Comparison of ENCODE assay signal across 27 cellular contexts in the genomic region with DNA sequence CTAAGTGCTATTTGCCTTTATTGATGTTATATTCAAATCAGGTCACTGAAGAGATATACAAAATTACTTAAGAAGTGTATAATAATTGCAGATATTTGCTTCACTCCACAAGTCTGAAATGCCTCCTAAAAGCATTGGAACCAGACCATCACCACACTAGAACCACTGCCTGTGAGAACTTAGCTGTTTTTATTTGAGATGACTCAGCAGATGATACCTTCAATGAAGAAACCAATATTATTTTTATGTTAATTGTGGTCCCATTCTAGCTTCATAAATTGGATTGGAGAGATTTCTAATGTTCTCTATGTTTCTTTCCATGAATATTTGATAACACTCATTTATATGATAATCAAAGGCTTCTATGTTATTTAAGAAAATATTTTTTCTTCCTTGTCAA.
"Had no signal": no experiment of that assay in that cellular context is flagged by ENCODE, and none has a peak within 500 bp of the region (broad histone marks: within the 10 kb centered on the region; RNA-seq: fewer than 3 reads in every experiment).

No MANE protein-coding gene starts in this region.

- ATAC-seq: naive thymus-derived CD8-positive, alpha-beta T cell; natural killer cell treated with Interleukin-12 subunit alpha and Interleukin-12 subunit beta and Interleukin-15 and Interleukin-18, amount 100 ng/mL, for 72 hours; psoas muscle; right cardiac atrium; right lobe of liver; stimulated activated naive CD8-positive, alpha-beta T cell treated with anti-CD3 and anti-CD28 coated beads, Interleukin-15, amount 100 ng/mL, for 72 hours; stimulated activated naive CD8-positive, alpha-beta T cell treated with anti-CD3 and anti-CD28 coated beads, Interleukin-15, Interleukin-2, amounts not matched to agents 100 U/mL and 50 U/mL, for 24 hours; upper lobe of right lung had no signal

- H3K4me1 ChIP-seq: parathyroid adenoma, psoas muscle, right lobe of liver, sigmoid colon, suprapubic skin, tibial artery, transverse colon, upper lobe of right lung, uterus had no signal

- DNase-seq: naive thymus-derived CD8-positive, alpha-beta T cell; nephron progenitor cell; nucleus accumbens; ovary; posterior cingulate gyrus; psoas muscle; right cardiac atrium; right lobe of liver; sigmoid colon; small intestine; stimulated activated CD4-positive, alpha-beta T cell treated with anti-CD3 and anti-CD28 coated beads, Interleukin-15, amount 100 ng/mL, for 24 hours; stimulated activated CD4-positive, alpha-beta T cell treated with anti-CD3 and anti-CD28 coated beads, Interleukin-2, amount 100 ng/mL, for 24 hours; stimulated activated CD4-positive, alpha-beta T cell treated with anti-CD3 and anti-CD28 coated beads, Interleukin-2, amount 100 ng/mL, for 48 hours; stimulated activated CD4-positive, alpha-beta T cell treated with anti-CD3 and anti-CD28 coated beads, Interleukin-4, amount 100 ng/mL, for 24 hours; stimulated activated naive CD4-positive, alpha-beta T cell; stimulated activated naive CD8-positive, alpha-beta T cell treated with anti-CD3 and anti-CD28 coated beads, Interleukin-15, amount 100 ng/mL, for 72 hours; stimulated activated naive CD8-positive, alpha-beta T cell treated with anti-CD3 and anti-CD28 coated beads, Interleukin-15, Interleukin-2, amounts not matched to agents 100 U/mL and 50 U/mL, for 24 hours; substantia nigra; testis; tibial artery; transverse colon; upper lobe of right lung; uterus had no signal

- H3K9me3 ChIP-seq: neutrophil, ovary, psoas muscle, right lobe of liver, sigmoid colon, suprapubic skin, testis, tibial artery, transverse colon, upper lobe of right lung, uterus had no signal

- H3K9ac ChIP-seq: parathyroid adenoma had no signal

- H3K79me2 ChIP-seq: parathyroid adenoma had no signal

- H3K27me3 ChIP-seq: neutrophil, ovary, right lobe of liver, sigmoid colon, suprapubic skin, testis, tibial artery, transverse colon, upper lobe of right lung, uterus had no signal

- H3K36me3 ChIP-seq: neutrophil, ovary, right lobe of liver, sigmoid colon, suprapubic skin, tibial artery, transverse colon, upper lobe of right lung, uterus had no signal

- H2AFZ ChIP-seq: parathyroid adenoma had no signal

- H3K4me3 ChIP-seq: ovary, psoas muscle, right lobe of liver, sigmoid colon, suprapubic skin, testis, tibial artery, transverse colon, upper lobe of right lung, uterus had no signal

- H3K27ac ChIP-seq: neutrophil, ovary, parathyroid adenoma, psoas muscle, right lobe of liver, sigmoid colon, suprapubic skin, testis, tibial artery, transverse colon, upper lobe of right lung, uterus had no signal
